In the genomic region with DNA sequence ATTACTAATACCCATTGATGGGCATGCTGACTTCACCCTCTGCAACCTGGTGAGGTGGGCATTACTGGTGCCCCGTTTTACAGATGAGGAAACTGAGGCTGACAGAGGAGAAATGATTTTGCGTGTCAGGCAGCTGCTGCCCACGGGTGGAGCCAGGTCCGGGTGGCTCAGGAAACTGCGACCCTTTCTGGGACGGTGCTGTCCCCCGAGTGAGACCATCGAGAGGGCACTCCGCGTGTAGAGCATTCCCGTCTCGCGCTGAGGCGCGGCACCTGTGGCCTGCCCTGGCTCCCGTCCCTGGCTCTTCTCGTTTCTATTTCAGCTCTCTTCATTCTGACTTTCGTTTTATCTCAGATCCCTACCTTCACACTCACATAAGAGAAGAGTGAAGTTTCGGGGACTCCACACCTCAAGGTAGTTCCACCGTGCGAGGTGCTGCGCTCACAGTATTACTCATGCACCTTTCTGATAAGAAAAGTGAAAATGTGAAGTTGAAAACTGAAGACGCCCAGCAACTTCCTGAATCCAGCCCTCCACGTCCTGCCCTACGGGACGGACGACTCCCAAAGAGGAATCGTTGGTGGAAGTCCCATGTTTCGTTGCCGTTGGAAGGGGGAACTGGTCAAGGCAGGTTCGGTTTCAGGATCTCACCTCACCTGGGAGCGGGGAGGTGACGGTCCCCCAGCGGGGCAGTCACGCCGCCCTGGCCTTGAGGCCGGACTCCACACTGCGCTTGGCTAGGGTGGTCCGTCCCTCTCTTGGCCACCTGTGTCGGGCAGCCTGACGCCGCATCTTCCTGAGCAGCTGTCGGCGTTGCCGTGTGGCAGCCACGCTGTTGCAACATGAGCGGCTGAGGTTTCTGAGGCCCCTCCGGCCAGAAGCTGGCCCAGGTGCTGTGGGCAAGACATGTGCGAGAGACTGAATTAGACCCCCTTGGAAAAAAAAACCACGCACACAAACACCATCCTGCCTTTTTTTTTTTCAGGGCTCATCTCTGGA, we compare ENCODE assay signal across 1 cellular context.
TF ChIP-seq lines count a peak whose summit lies in the region.

No MANE protein-coding gene starts in this region.

TF ChIP-seq in IMR-90, 13 proteins besides CTCF, POLR2A, EP300 and RAD21:
- TF ChIP-seq MXI1 (IDR thresholded peaks at IDR 0.05; ENCODE audit: borderline replicate concordance, low read depth, low read length) (no peak), NFE2L2 (IDR thresholded peaks at IDR 0.05; ENCODE audit: low read depth, low read length) (no peak), RFX5 (IDR thresholded peaks at IDR 0.05; ENCODE audit: low read depth, low read length) (no peak), FOS (IDR thresholded peaks at IDR 0.05; ENCODE audit: low read depth, low read length) (no peak), RCOR1 (IDR thresholded peaks at IDR 0.05; ENCODE audit: insufficient replicate concordance, low read length) (no peak), CEBPB (IDR thresholded peaks at IDR 0.05; ENCODE audit: low read depth, low read length) (no peak), MAZ (IDR thresholded peaks at IDR 0.05; ENCODE audit: borderline replicate concordance, low read depth, low read length) (no peak), MAFK (IDR thresholded peaks at IDR 0.05; ENCODE audit: low read depth, low read length) (no peak), CHD1 (IDR thresholded peaks at IDR 0.05; ENCODE audit: low read depth, low read length) (no peak), ELK1 (IDR thresholded peaks at IDR 0.05; ENCODE audit: borderline replicate concordance, low read depth, low read length) (no peak), SMC3 (IDR thresholded peaks at IDR 0.05; ENCODE audit: low read depth, low read length) (no peak), BHLHE40 (IDR thresholded peaks at IDR 0.05; ENCODE audit: low read depth, low read length) (no peak)
- TF ChIP-seq, protein P1, sequence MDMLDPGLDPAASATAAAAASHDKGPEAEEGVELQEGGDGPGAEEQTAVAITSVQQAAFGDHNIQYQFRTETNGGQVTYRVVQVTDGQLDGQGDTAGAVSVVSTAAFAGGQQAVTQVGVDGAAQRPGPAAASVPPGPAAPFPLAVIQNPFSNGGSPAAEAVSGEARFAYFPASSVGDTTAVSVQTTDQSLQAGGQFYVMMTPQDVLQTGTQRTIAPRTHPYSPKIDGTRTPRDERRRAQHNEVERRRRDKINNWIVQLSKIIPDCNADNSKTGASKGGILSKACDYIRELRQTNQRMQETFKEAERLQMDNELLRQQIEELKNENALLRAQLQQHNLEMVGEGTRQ (IDR thresholded peaks at IDR 0.05; ENCODE audit: low read depth, low read length), result no peak
